ENCODE assay signal across 20 cellular contexts in the genomic region with DNA sequence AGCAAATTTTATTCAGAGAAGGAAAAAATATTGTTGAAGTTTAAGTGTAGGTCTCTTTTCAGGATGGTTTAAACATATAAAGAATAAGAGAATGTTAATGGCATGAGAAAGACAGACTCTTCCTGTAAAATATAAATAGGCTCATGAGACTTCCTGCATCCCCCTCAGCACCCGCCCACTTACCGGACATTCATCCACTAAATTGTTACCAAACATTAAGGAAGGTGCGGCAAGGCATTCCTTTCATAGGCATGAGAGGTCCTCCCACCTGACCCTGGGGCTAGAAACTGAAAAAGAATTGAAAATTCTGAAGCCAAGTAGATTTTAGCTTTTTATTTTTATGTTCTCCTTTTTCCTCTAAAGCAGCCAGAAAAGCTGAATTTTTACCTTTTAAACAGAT.
"Had no signal": no experiment of that assay in that cellular context is flagged by ENCODE, and none has a peak within 500 bp of the region (broad histone marks: within the 10 kb centered on the region; RNA-seq: fewer than 3 reads in every experiment).

No MANE protein-coding gene starts in this region.

- H3K36me3 ChIP-seq: cardiac muscle cell, right atrium auricular region, tibial nerve had no signal

- H3K9me3 ChIP-seq: right atrium auricular region, tibial nerve had no signal

- H3K4me3 Mint-ChIP-seq: natural killer cell treated with Interleukin-12 subunit alpha and Interleukin-12 subunit beta and Interleukin-15 and Interleukin-18, amount 100 ng/mL, for 72 hours; stimulated activated naive B cell treated with anti-CD40 and anti-IgM and Interleukin-4, amounts not matched to agents 10 μg/mL and 1 μg/mL and 100 μg/mL, for 72 hours had no signal

- FAIRE-seq: astrocyte, endometrium had no signal

- H3K27ac ChIP-seq: cardiac muscle cell, right atrium auricular region, skin epidermis, tibial nerve had no signal

- H3K9me3 Mint-ChIP-seq: natural killer cell treated with Interleukin-12 subunit alpha and Interleukin-12 subunit beta and Interleukin-15 and Interleukin-18, amount 100 ng/mL, for 72 hours; stimulated activated naive B cell treated with anti-CD40 and anti-IgM and Interleukin-4, amounts not matched to agents 10 μg/mL and 1 μg/mL and 100 μg/mL, for 72 hours had no signal

- H3K36me3 Mint-ChIP-seq: natural killer cell treated with Interleukin-12 subunit alpha and Interleukin-12 subunit beta and Interleukin-15 and Interleukin-18, amount 100 ng/mL, for 72 hours; stimulated activated naive B cell treated with anti-CD40 and anti-IgM and Interleukin-4, amounts not matched to agents 10 μg/mL and 1 μg/mL and 100 μg/mL, for 72 hours had no signal

- H3K27ac Mint-ChIP-seq: natural killer cell treated with Interleukin-12 subunit alpha and Interleukin-12 subunit beta and Interleukin-15 and Interleukin-18, amount 100 ng/mL, for 72 hours; stimulated activated naive B cell treated with anti-CD40 and anti-IgM and Interleukin-4, amounts not matched to agents 10 μg/mL and 1 μg/mL and 100 μg/mL, for 72 hours had no signal

- H3K27me3 ChIP-seq: right atrium auricular region, tibial nerve had no signal

- DNase-seq: activated CD4-positive, CD25-positive, alpha-beta regulatory T cell treated with anti-CD3 and anti-CD28 coated beads, Interleukin-2, amount 50 U/mL, for 72 hours; activated naive CD4-positive, alpha-beta T cell; activated T-cell treated with anti-CD3 and anti-CD28 coated beads for 4 hours; hippocampal formation; kidney; mesendoderm; posterior cingulate gyrus; stimulated activated CD4-positive, alpha-beta T cell treated with anti-CD3 and anti-CD28 coated beads, Interleukin-15, amount 100 ng/mL, for 24 hours; stimulated activated CD4-positive, alpha-beta T cell treated with anti-CD3 and anti-CD28 coated beads, Interleukin-4, amount 100 ng/mL, for 1 hour; stimulated activated naive B cell treated with anti-CD40 and anti-IgM and Interleukin-4, amounts not matched to agents 10 μg/mL and 1 μg/mL and 100 μg/mL, for 72 hours; T-helper 1 cell; T1000 had no signal

- H3K4me3 ChIP-seq: cardiac muscle cell, right atrium auricular region, skin epidermis, tibial nerve had no signal

- ATAC-seq: esophagus mucosa; natural killer cell treated with Interleukin-12 subunit alpha and Interleukin-12 subunit beta and Interleukin-15 and Interleukin-18, amount 100 ng/mL, for 72 hours; stimulated activated naive B cell treated with anti-CD40 and anti-IgM and Interleukin-4, amounts not matched to agents 10 μg/mL and 1 μg/mL and 100 μg/mL, for 72 hours had no signal

- H3K4me1 ChIP-seq: right atrium auricular region had no signal

- H3K27me3 Mint-ChIP-seq: stimulated activated naive B cell treated with anti-CD40 and anti-IgM and Interleukin-4, amounts not matched to agents 10 μg/mL and 1 μg/mL and 100 μg/mL, for 72 hours had no signal
